ENCODE assay signal across 17 cellular contexts in the genomic region with DNA sequence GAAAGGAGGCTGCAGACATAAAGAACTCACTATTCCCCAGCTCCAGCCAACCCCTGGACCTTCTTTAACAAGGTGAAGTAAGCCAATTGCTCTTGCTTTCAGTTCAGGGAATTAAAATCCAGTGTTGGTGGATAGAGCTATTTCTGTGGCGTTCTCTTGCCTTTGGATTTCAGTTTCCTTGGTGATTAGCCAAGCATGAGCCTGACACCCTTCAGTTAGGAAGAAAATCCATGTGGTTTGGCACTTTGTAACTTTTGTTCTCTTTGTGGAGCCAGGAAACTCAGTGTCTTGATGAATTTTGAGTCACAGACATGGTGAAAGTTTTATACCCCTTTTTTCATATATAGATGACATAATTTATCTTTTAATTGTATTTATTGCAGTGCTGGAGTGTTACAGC.
"Had no signal": no experiment of that assay in that cellular context is flagged by ENCODE, and none has a peak within 500 bp of the region (broad histone marks: within the 10 kb centered on the region; RNA-seq: fewer than 3 reads in every experiment).

No MANE protein-coding gene starts in this region.

- H3K4me3 ChIP-seq: skin epidermis had no signal

- DNase-seq: activated CD4-positive, alpha-beta T cell treated with anti-CD3 and anti-CD28 coated beads, Interleukin-2, amount 10 ng/mL, durations not matched to agents 24 days and 14 days; activated CD4-positive, CD25-positive, alpha-beta regulatory T cell; activated CD8-positive, alpha-beta memory T cell treated with anti-CD3 and anti-CD28 coated beads, Interleukin-2, amount 50 U/mL, for 4 hours; activated CD8-positive, alpha-beta T cell treated with anti-CD3 and anti-CD28 coated beads, Interleukin-2, amount 10 ng/mL, durations not matched to agents 7 days and 5 days; activated effector memory CD4-positive, alpha-beta T cell treated with anti-CD3 and anti-CD28 coated beads, Interleukin-2, amount 50 U/mL, for 16 hours; activated T-cell treated with anti-CD3 and anti-CD28 coated beads, Interleukin-2, amount 50 U/mL, for 48 hours; effector memory CD8-positive, alpha-beta T cell; kidney glomerular epithelial cell; mesendoderm; nephron progenitor cell; retina; stimulated activated CD4-positive, alpha-beta T cell treated with anti-CD3 and anti-CD28 coated beads, Interleukin-15, amount 100 ng/mL, for 24 hours; stimulated activated CD4-positive, alpha-beta T cell treated with anti-CD3 and anti-CD28 coated beads, Interleukin-4, amount 100 ng/mL, for 24 hours; stimulated activated naive CD4-positive, alpha-beta T cell treated with Interleukin-2 at 50 U/mL for 16 hours; trophoblast cell had no signal

- H3K27ac ChIP-seq: epithelial cell of prostate, skin epidermis had no signal
